19 cellular contexts compared by ENCODE assay signal in the genomic region with DNA sequence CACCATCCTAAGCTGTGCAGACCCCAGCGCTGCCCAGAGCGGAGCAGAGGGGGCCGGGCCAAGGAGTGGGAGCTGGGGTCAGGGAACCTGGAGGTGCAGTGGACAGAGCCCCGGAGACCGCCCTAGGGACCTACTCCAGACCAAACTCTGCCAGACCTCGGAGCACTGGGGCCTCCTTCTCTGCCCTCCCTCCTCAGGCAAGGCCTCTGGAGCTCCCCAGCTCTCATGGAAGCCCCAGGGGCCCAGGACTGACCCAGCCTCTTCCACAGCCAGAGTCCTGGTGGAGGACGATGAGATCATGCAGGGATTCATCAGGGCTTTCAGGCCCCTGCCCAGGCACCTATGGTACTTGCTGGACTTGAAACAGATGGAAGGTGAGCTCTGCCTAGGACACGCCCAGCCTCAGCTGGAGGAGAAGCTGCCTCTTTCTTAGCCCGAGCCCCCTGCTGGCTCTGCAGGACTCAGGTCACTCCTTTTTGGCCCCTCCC. TPM values are rescaled to one million over a fixed set of nuclear protein-coding genes. Genes with fewer than 3 reads are reported as not detected.
"Had no signal": no experiment of that assay in that cellular context is flagged by ENCODE, and none has a peak within 500 bp of the region (broad histone marks: within the 10 kb centered on the region; RNA-seq: fewer than 3 reads in every experiment).

No MANE protein-coding gene starts in this region.

- DNase-seq: activated effector memory CD4-positive, alpha-beta T cell treated with anti-CD3 and anti-CD28 coated beads, Interleukin-2, amount 50 U/mL, for 16 hours; activated T-cell treated with anti-CD3 and anti-CD28 coated beads, Interleukin-2, amount 50 U/mL, for 24 hours; immature natural killer cell; left cardiac atrium; naive thymus-derived CD4-positive, alpha-beta T cell; sigmoid colon; stimulated activated CD4-positive, alpha-beta T cell treated with anti-CD3 and anti-CD28 coated beads, Interleukin-12 subunit alpha, Interleukin-12 subunit beta, amount 100 ng/mL, for 4 hours; stimulated activated naive CD8-positive, alpha-beta T cell treated with anti-CD3 and anti-CD28 coated beads, Interleukin-15, amount 100 ng/mL, for 72 hours; T-helper 17 cell; uterus had no signal

- H3K36me3 ChIP-seq: breast epithelium, esophagus muscularis mucosa, neutrophil, sigmoid colon, thoracic aorta, uterus had no signal

- H3K4me3 ChIP-seq: breast epithelium, esophagus muscularis mucosa, sigmoid colon, thoracic aorta, uterus had no signal

- H3K27me3 ChIP-seq: neutrophil, uterus had no signal

- H3K27ac ChIP-seq: breast epithelium, esophagus muscularis mucosa, neutrophil, sigmoid colon, thoracic aorta, uterus had no signal

- H3K4me1 ChIP-seq: breast epithelium, esophagus muscularis mucosa, sigmoid colon, uterus had no signal

- ATAC-seq: left cardiac atrium; naive thymus-derived CD4-positive, alpha-beta T cell; stimulated activated naive CD8-positive, alpha-beta T cell treated with anti-CD3 and anti-CD28 coated beads, Interleukin-15, amount 100 ng/mL, for 72 hours; T-helper 17 cell had no signal

- H3K9me3 ChIP-seq: neutrophil, thoracic aorta, uterus had no signal

RNA-seq across cellular contexts. Expression of gene PAEP, which starts 3.6 kb away (rescaled TPM):
- total RNA-seq: aorta; breast epithelium; cerebellum; esophagus muscularis mucosa; fibroblast of villous mesenchyme; left cardiac atrium; lung microvascular endothelial cell; mononuclear cell; naive thymus-derived CD4-positive, alpha-beta T cell; sigmoid colon; T-helper 17 cell; thoracic aorta; uterus had no signal
- polyA plus RNA-seq: aorta; immature natural killer cell; naive thymus-derived CD4-positive, alpha-beta T cell; sigmoid colon had no signal

RNA-seq across cellular contexts. Expression of gene OBP2A, which starts 19.3 kb away (rescaled TPM):
- total RNA-seq: aorta; breast epithelium; cerebellum; esophagus muscularis mucosa; fibroblast of villous mesenchyme; left cardiac atrium; lung microvascular endothelial cell; mononuclear cell; naive thymus-derived CD4-positive, alpha-beta T cell; sigmoid colon; T-helper 17 cell; thoracic aorta; uterus had no signal
- polyA plus RNA-seq: aorta; immature natural killer cell; naive thymus-derived CD4-positive, alpha-beta T cell; sigmoid colon had no signal

RNA-seq across cellular contexts. Expression of gene LCN1, which starts 43.9 kb away (rescaled TPM):
- total RNA-seq: breast epithelium; cerebellum; esophagus muscularis mucosa; fibroblast of villous mesenchyme; lung microvascular endothelial cell; mononuclear cell; naive thymus-derived CD4-positive, alpha-beta T cell; sigmoid colon; T-helper 17 cell; thoracic aorta had no signal
- polyA plus RNA-seq: aorta; immature natural killer cell; naive thymus-derived CD4-positive, alpha-beta T cell had no signal
